ENCODE assay signal across 29 cellular contexts in genomic region chr6:88276331-88276730, GRCh38.
"Had no signal": no experiment of that assay in that cellular context is flagged by ENCODE, and none has a peak within 500 bp of the region (broad histone marks: within the 10 kb centered on the region; RNA-seq: fewer than 3 reads in every experiment).

No MANE protein-coding gene starts in this region.

- H3K27ac ChIP-seq: ovary, parathyroid adenoma, psoas muscle, right lobe of liver, sigmoid colon, suprapubic skin, testis, tibial artery, transverse colon, upper lobe of right lung, uterus had no signal

- H3K9me3 ChIP-seq: ovary, psoas muscle, right lobe of liver, sigmoid colon, testis, tibial artery, transverse colon, upper lobe of right lung, uterus had no signal

- DNase-seq: naive B cell; naive thymus-derived CD8-positive, alpha-beta T cell; nephron progenitor cell; occipital lobe; ovary; psoas muscle; right lobe of liver; sigmoid colon; small intestine; stimulated activated CD4-positive, alpha-beta T cell treated with anti-CD3 and anti-CD28 coated beads, Interleukin-15, amount 100 ng/mL, for 24 hours; stimulated activated CD4-positive, alpha-beta T cell treated with anti-CD3 and anti-CD28 coated beads, Interleukin-2, amount 100 ng/mL, for 24 hours; stimulated activated CD4-positive, alpha-beta T cell treated with anti-CD3 and anti-CD28 coated beads, Interleukin-2, amount 100 ng/mL, for 48 hours; stimulated activated CD4-positive, alpha-beta T cell treated with anti-CD3 and anti-CD28 coated beads, Interleukin-4, amount 100 ng/mL, for 24 hours; stimulated activated naive CD4-positive, alpha-beta T cell; substantia nigra; testis; tibial artery; transverse colon; upper lobe of right lung; uterus had no signal

- H3K4me3 ChIP-seq: ovary, psoas muscle, right lobe of liver, sigmoid colon, suprapubic skin, testis, tibial artery, transverse colon, upper lobe of right lung, uterus had no signal

- ATAC-seq: naive thymus-derived CD8-positive, alpha-beta T cell; psoas muscle; right cardiac atrium; right lobe of liver; stimulated activated effector memory CD8-positive, alpha-beta T cell treated with anti-CD3 and anti-CD28 coated beads, Interleukin-12 subunit alpha, Interleukin-12 subunit beta, amount 100 ng/mL, for 72 hours; upper lobe of right lung had no signal

- H3K36me3 ChIP-seq: ovary, right lobe of liver, sigmoid colon, suprapubic skin, tibial artery, transverse colon, upper lobe of right lung, uterus had no signal

- H3K27me3 Mint-ChIP-seq: naive thymus-derived CD8-positive, alpha-beta T cell; progenitor cell of endocrine pancreas; stimulated activated naive CD8-positive, alpha-beta T cell treated with anti-CD3 and anti-CD28 coated beads, Interleukin-15, Interleukin-2, amounts not matched to agents 100 ng/mL and 50 ng/mL, for 24 hours; type B pancreatic cell had no signal

- H3K4me1 ChIP-seq: parathyroid adenoma, psoas muscle, right lobe of liver, sigmoid colon, suprapubic skin, testis, tibial artery, transverse colon, upper lobe of right lung, uterus had no signal

- H3K4me1 Mint-ChIP-seq: naive B cell; naive thymus-derived CD8-positive, alpha-beta T cell; nephron progenitor cell; neural crest cell; stimulated activated effector memory CD8-positive, alpha-beta T cell treated with anti-CD3 and anti-CD28 coated beads, Interleukin-12 subunit alpha, Interleukin-12 subunit beta, amount 100 ng/mL, for 72 hours had no signal

- H3K9me3 Mint-ChIP-seq: nephron progenitor cell; stimulated activated effector memory CD8-positive, alpha-beta T cell treated with anti-CD3 and anti-CD28 coated beads, Interleukin-12 subunit alpha, Interleukin-12 subunit beta, amount 100 ng/mL, for 72 hours; type B pancreatic cell had no signal

- H2AFZ ChIP-seq: parathyroid adenoma had no signal

- H3K36me3 Mint-ChIP-seq: naive B cell; naive thymus-derived CD8-positive, alpha-beta T cell; natural killer cell treated with Interleukin-12 subunit alpha and Interleukin-12 subunit beta and Interleukin-15 and Interleukin-18, amount 100 ng/mL, for 72 hours; stimulated activated effector memory CD8-positive, alpha-beta T cell treated with anti-CD3 and anti-CD28 coated beads, Interleukin-12 subunit alpha, Interleukin-12 subunit beta, amount 100 ng/mL, for 72 hours; type B pancreatic cell had no signal

- H3K27me3 ChIP-seq: ovary, right lobe of liver, sigmoid colon, suprapubic skin, testis, tibial artery, transverse colon, upper lobe of right lung, uterus had no signal

- H3K4me3 Mint-ChIP-seq: naive thymus-derived CD8-positive, alpha-beta T cell; natural killer cell treated with Interleukin-12 subunit alpha and Interleukin-12 subunit beta and Interleukin-15 and Interleukin-18, amount 100 ng/mL, for 72 hours; nephron progenitor cell; neural crest cell; stimulated activated effector memory CD8-positive, alpha-beta T cell treated with anti-CD3 and anti-CD28 coated beads, Interleukin-12 subunit alpha, Interleukin-12 subunit beta, amount 100 ng/mL, for 72 hours; stimulated activated naive CD8-positive, alpha-beta T cell treated with anti-CD3 and anti-CD28 coated beads, Interleukin-15, Interleukin-2, amounts not matched to agents 100 ng/mL and 50 ng/mL, for 24 hours; type B pancreatic cell had no signal

- H3K27ac Mint-ChIP-seq: naive B cell; natural killer cell treated with Interleukin-12 subunit alpha and Interleukin-12 subunit beta and Interleukin-15 and Interleukin-18, amount 100 ng/mL, for 72 hours; nephron progenitor cell; progenitor cell of endocrine pancreas; stimulated activated effector memory CD8-positive, alpha-beta T cell treated with anti-CD3 and anti-CD28 coated beads, Interleukin-12 subunit alpha, Interleukin-12 subunit beta, amount 100 ng/mL, for 72 hours; stimulated activated naive CD8-positive, alpha-beta T cell treated with anti-CD3 and anti-CD28 coated beads, Interleukin-15, Interleukin-2, amounts not matched to agents 100 ng/mL and 50 ng/mL, for 24 hours; type B pancreatic cell had no signal

- H3K9ac ChIP-seq: parathyroid adenoma had no signal
